ENCODE assay signal across 1 cellular context in genomic region chr19:34881982-34882381, GRCh38.
TF ChIP-seq lines count a peak whose summit lies in the region.

No MANE protein-coding gene starts in this region.

TF ChIP-seq in HepG2, 621 proteins besides CTCF, POLR2A, EP300 and RAD21 (continued from another document and continues in another):
- TF ChIP-seq PRDM15 (CRISPR knock-in tag; IDR thresholded peaks at IDR 0.05) = no peak
- no peak for TF ChIP-seq ZBTB4 (CRISPR knock-in tag; IDR thresholded peaks at IDR 0.05; ENCODE audit: borderline replicate concordance)
- no peak for TF ChIP-seq RXRA (CRISPR knock-in tag; IDR thresholded peaks at IDR 0.05)
- no peak for TF ChIP-seq ZNF850 (CRISPR knock-in tag; conservative IDR thresholded peaks at IDR 0.05)
- TF ChIP-seq ZSCAN31 (CRISPR knock-in tag; IDR thresholded peaks at IDR 0.05; ENCODE audit: low read depth) = no peak
- no peak for TF ChIP-seq TAF1 (CRISPR knock-in tag; IDR thresholded peaks at IDR 0.05)
- no peak for TF ChIP-seq ZNF138 (CRISPR knock-in tag; IDR thresholded peaks at IDR 0.05; ENCODE audit: low read depth)
- no peak for TF ChIP-seq ZNF747 (CRISPR knock-in tag; IDR thresholded peaks at IDR 0.05; ENCODE audit: borderline replicate concordance)
- TF ChIP-seq SMAD1 (CRISPR knock-in tag; IDR thresholded peaks at IDR 0.05; ENCODE audit: borderline replicate concordance, low read depth) = no peak
- no peak for TF ChIP-seq PRPF4 (IDR thresholded peaks at IDR 0.05; ENCODE audit: low read depth, low read length, poor library complexity, severe bottlenecking)
- TF ChIP-seq ETS1 (CRISPR knock-in tag; IDR thresholded peaks at IDR 0.05) = no peak
- TF ChIP-seq ZBTB1 (CRISPR knock-in tag; IDR thresholded peaks at IDR 0.05; ENCODE audit: borderline replicate concordance) = no peak
- no peak for TF ChIP-seq ZNF672 (CRISPR knock-in tag; IDR thresholded peaks at IDR 0.05)
- 0 out of 2 replicates have a peak, but pooled peaks have one; percentile 47 for TF ChIP-seq ERF (CRISPR knock-in tag; IDR thresholded peaks at IDR 0.05)
- TF ChIP-seq GMEB2 (CRISPR knock-in tag; IDR thresholded peaks at IDR 0.05; ENCODE audit: low read depth) = no peak
- TF ChIP-seq ZEB1 (IDR thresholded peaks at IDR 0.05; ENCODE audit: insufficient replicate concordance, low read depth) = no peak
- TF ChIP-seq YEATS2 (CRISPR knock-in tag; IDR thresholded peaks at IDR 0.05; ENCODE audit: borderline replicate concordance) = no peak
- no peak for TF ChIP-seq PTBP1 (IDR thresholded peaks at IDR 0.05; ENCODE audit: low read depth, low read length, poor library complexity, severe bottlenecking)
- no peak for TF ChIP-seq ZNF256 (CRISPR knock-in tag; conservative IDR thresholded peaks at IDR 0.05)
- peak; percentile 41; the same call in 1 of the 2 replicates for TF ChIP-seq SIX1 (CRISPR knock-in tag; IDR thresholded peaks at IDR 0.05; ENCODE audit: borderline replicate concordance)
- TF ChIP-seq FOXO4 (CRISPR knock-in tag; conservative IDR thresholded peaks at IDR 0.05) = no peak
- no peak for TF ChIP-seq ZNF646 (CRISPR knock-in tag; IDR thresholded peaks at IDR 0.05)
- no peak for TF ChIP-seq MAFK (conservative IDR thresholded peaks at IDR 0.05 in 1 of 2, IDR thresholded peaks at IDR 0.05 in 1 of 2; ENCODE audit: low read length in 2 of 2)
- no peak for TF ChIP-seq ZFP41 (CRISPR knock-in tag; IDR thresholded peaks at IDR 0.05; ENCODE audit: borderline replicate concordance)
- TF ChIP-seq MIER3 (CRISPR knock-in tag; IDR thresholded peaks at IDR 0.05; ENCODE audit: borderline replicate concordance) = peak; percentile 59; the same call in 1 of the 2 replicates
- TF ChIP-seq NFIC (IDR thresholded peaks at IDR 0.05; ENCODE audit: low read length) = 0 out of 2 replicates have a peak, but pooled peaks have one; percentile 31
- TF ChIP-seq ZNF337 (CRISPR knock-in tag; IDR thresholded peaks at IDR 0.05; ENCODE audit: borderline replicate concordance, low read depth) = 0 out of 2 replicates have a peak, but pooled peaks have one; percentile 35
- TF ChIP-seq ZNF3 (CRISPR knock-in tag; IDR thresholded peaks at IDR 0.05) = no peak
- TF ChIP-seq ZBTB38 (CRISPR knock-in tag; IDR thresholded peaks at IDR 0.05) = no peak
- no peak for TF ChIP-seq SIN3B (IDR thresholded peaks at IDR 0.05; ENCODE audit: low read length)
- no peak for TF ChIP-seq ZNF530 (CRISPR knock-in tag; IDR thresholded peaks at IDR 0.05; ENCODE audit: low read depth)
- peak; percentile 78 for TF ChIP-seq FOXP4 (CRISPR knock-in tag; IDR thresholded peaks at IDR 0.05)
